ENCODE assay signal across 1 cellular context in genomic region chr7:154183482-154183881, GRCh38.
A peak's percentile ranks its signal among the peaks of the same experiment; 100 is the strongest.
TF ChIP-seq lines count a peak whose summit lies in the region.

No MANE protein-coding gene starts in this region.

TF ChIP-seq in GM23338, 12 proteins besides CTCF, POLR2A, EP300 and RAD21:
- peak; percentile 76; the same call in 1 of the 2 replicates for TF ChIP-seq ZNF462 (CRISPR knock-in tag; IDR thresholded peaks at IDR 0.05)
- TF ChIP-seq NANOG (IDR thresholded peaks at IDR 0.05; ENCODE audit: borderline replicate concordance): no peak
